In the genomic region with DNA sequence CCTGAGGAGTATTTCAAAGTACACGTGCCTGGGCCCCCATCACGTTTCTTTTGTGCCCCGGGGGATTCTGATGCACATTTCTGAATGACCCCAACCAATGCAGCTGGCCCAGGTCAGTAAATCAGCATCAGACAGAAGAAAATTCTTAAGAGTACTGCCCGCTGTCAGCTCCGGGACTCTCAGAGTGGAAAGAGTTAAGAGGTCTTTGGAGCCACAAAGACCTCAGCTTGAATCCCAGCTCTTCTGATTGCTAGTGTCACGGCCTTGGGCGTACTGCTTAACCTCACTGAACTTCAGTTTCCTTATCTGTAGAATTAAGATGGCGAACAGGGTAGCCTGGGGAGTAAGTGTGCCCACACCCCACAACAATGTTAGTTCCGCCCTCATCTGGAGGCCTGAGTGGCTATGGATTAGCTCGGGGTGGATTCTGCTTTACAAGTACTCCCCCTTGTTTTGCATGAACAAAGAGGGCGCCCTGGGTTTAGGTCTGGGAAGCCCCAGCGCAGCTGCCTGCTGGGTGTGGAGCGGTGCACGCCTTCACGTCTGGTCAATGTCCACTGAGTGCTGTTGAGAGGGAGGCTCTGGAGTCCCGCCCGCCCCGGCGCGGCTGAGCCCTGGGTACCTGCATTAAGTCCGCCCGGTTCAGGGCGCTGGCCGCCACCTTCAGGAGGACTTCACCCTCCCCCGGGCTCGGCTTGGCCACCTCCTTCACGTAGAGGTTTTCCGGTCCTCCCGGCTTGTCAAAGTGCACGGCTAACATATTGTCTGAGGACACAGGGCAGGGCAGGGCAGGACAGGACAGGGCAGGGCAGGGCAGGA, we compare ENCODE assay signal across 8 cellular contexts. TPM values are rescaled to one million over a fixed set of nuclear protein-coding genes. Genes with fewer than 3 reads are reported as not detected.
A peak's percentile ranks its signal among the peaks of the same experiment; 100 is the strongest.
DNase-seq lines count a peak whose midpoint lies in the region; ATAC-seq lines count a peak whose summit lies in the region.

No MANE protein-coding gene starts in this region.

- H3K4me3 Mint-ChIP-seq in activated CD4-positive, alpha-beta memory T cell treated with anti-CD3 and anti-CD28 coated beads, Interleukin-2, amount 10 ng/mL, durations not matched to agents 7 days and 5 days: peak overlapping the region; percentile 85

- H2BK12ac ChIP-seq in neuronal stem cell (ENCODE audit: low read length): peak overlapping the region; percentile 69

- peak overlapping the region; percentile 60 for H3K23ac ChIP-seq in neuronal stem cell (ENCODE audit: low read depth, low read length, poor library complexity)

- peak overlapping the region; percentile 99 for H3K18ac ChIP-seq in neuronal stem cell (ENCODE audit: low read length)

- peak overlapping the region; percentile 16 for H4K91ac ChIP-seq in neuronal stem cell (ENCODE audit: low read depth, low read length, poor library complexity)

- H3K4ac ChIP-seq in neuronal stem cell (ENCODE audit: low read length): no peak overlapping the region

- H3K4me1 ChIP-seq in neuronal stem cell (ENCODE audit: control insufficient read depth in 2 of 2, insufficient read depth in 1 of 2, low read depth in 1 of 2, low read length in 2 of 2): peaks cover 0 to 8% of the 10 kb centered on the region in 2 donors

- ATAC-seq in GM19025 (IDR thresholded peaks at IDR 0.05; ENCODE audit: low read depth, unreplicated experiment) (peak; percentile 76), HG03108 (IDR thresholded peaks at IDR 0.05; ENCODE audit: unreplicated experiment) (peak; percentile 68)

- peaks cover 15 to 37% of the 10 kb centered on the region in 2 donors for H3K36me3 ChIP-seq in neuronal stem cell (replicated peaks in 1 of 2; ENCODE audit: control insufficient read depth in 2 of 2, insufficient read depth in 2 of 2, low read length in 2 of 2)

- DNase-seq in Caki2 (ENCODE audit: low read depth): peak; percentile 95
- DNase-seq in NCI-H2171 (lab: John Stamatoyannopoulos, UW): peak; percentile 56
- peak; percentile 58 for DNase-seq in activated CD4-positive, alpha-beta memory T cell treated with anti-CD3 and anti-CD28 coated beads, Interleukin-2, amount 10 ng/mL, durations not matched to agents 7 days and 5 days
- DNase-seq in fibroblast of the conjunctiva (ENCODE audit: low read depth): peak; percentile 83
- DNase-seq in neuronal stem cell (ENCODE audit: low spot score): peak; percentile 78
- no peak for DNase-seq in activated CD8-positive, alpha-beta memory T cell treated with anti-CD3 and anti-CD28 coated beads for 24 hours

- H3K27ac Mint-ChIP-seq in activated CD4-positive, alpha-beta memory T cell treated with anti-CD3 and anti-CD28 coated beads, Interleukin-2, amount 10 ng/mL, durations not matched to agents 7 days and 5 days: peak overlapping the region; percentile 85

- peak overlapping the region; percentile 92 for H3K9ac ChIP-seq in neuronal stem cell (ENCODE audit: low read depth, low read length, poor library complexity)

- no peak overlapping the region for H2AK5ac ChIP-seq in neuronal stem cell (ENCODE audit: low read depth, low read length)

- H3K4me1 Mint-ChIP-seq in activated CD4-positive, alpha-beta memory T cell treated with anti-CD3 and anti-CD28 coated beads, Interleukin-2, amount 10 ng/mL, durations not matched to agents 7 days and 5 days: peaks cover 21% of the 10 kb centered on the region

- no peaks in the 10 kb centered on the region for H3K79me1 ChIP-seq in neuronal stem cell (ENCODE audit: low read depth, low read length)

- H3K4me2 ChIP-seq in neuronal stem cell (ENCODE audit: insufficient read depth, low read length, poor library complexity, severe bottlenecking): peak overlapping the region; percentile 98

- H3K9me3 Mint-ChIP-seq in activated CD4-positive, alpha-beta memory T cell treated with anti-CD3 and anti-CD28 coated beads, Interleukin-2, amount 10 ng/mL, durations not matched to agents 7 days and 5 days: no peaks in the 10 kb centered on the region

- peak overlapping the region; percentile 77 for H3K14ac ChIP-seq in neuronal stem cell (ENCODE audit: low read length)

- H2BK15ac ChIP-seq in neuronal stem cell (ENCODE audit: low read length): peak overlapping the region; percentile 84

- H2BK5ac ChIP-seq in neuronal stem cell (ENCODE audit: low read length): peak overlapping the region; percentile 94

- peak overlapping the region; percentile 94 for H2AFZ ChIP-seq in neuronal stem cell (ENCODE audit: low read length)

- no CpG with 5 or more reads among the region's 30 CpGs for WGBS in neuronal stem cell (ENCODE audit: extremely low coverage in 2 of 2, insufficient read length in 2 of 2, insufficient replicate concordance in 1 of 2), 2 donors

- POLR2A ChIA-PET in activated CD4-positive, alpha-beta memory T cell treated with anti-CD3 and anti-CD28 coated beads, Interleukin-2, amount 10 ng/mL, durations not matched to agents 7 days and 5 days (lab: Charles Lee): interaction anchor here (1.0 to 4.1 kb wide), 6 partner anchors 7 to 275 kb away, joined by 3 to 45 read pairs (median 6); a partner anchor contains a TSS

- peak overlapping the region; percentile 87 for H4K8ac ChIP-seq in neuronal stem cell (ENCODE audit: low read depth, low read length)

- peak overlapping the region; percentile 98 for H3K27ac ChIP-seq in neuronal stem cell (replicated peaks; ENCODE audit: low read length)

- no peaks in the 10 kb centered on the region for H3K9me3 ChIP-seq in neuronal stem cell (replicated peaks in 1 of 2; ENCODE audit: control insufficient read depth in 2 of 2, insufficient read depth in 1 of 2, low read depth in 1 of 2, low read length in 2 of 2)

- H3K27me3 ChIP-seq in neuronal stem cell (ENCODE audit: control insufficient read depth in 3 of 3, insufficient read depth in 3 of 3, low read depth in 1 of 3, low read length in 3 of 3): no peaks in the 10 kb centered on the region

- peak overlapping the region; percentile 63 to 92 for H3K4me3 ChIP-seq in neuronal stem cell (ENCODE audit: low read length in 2 of 2)

- H3K36me3 Mint-ChIP-seq in activated CD4-positive, alpha-beta memory T cell treated with anti-CD3 and anti-CD28 coated beads, Interleukin-2, amount 10 ng/mL, durations not matched to agents 7 days and 5 days (ENCODE audit: low read depth): peaks cover 10% of the 10 kb centered on the region

- H3K27me3 Mint-ChIP-seq in activated CD4-positive, alpha-beta memory T cell treated with anti-CD3 and anti-CD28 coated beads, Interleukin-2, amount 10 ng/mL, durations not matched to agents 7 days and 5 days: no peaks in the 10 kb centered on the region

- in situ Hi-C loops in Caki2 (cut with HindIII; ENCODE audit: low pct_unique_long_range_greater_than_20kb, low sequenced_read_pairs): no loop called here

- CTCF ChIA-PET in activated CD4-positive, alpha-beta memory T cell treated with anti-CD3 and anti-CD28 coated beads, Interleukin-2, amount 10 ng/mL, durations not matched to agents 7 days and 5 days (lab: Charles Lee): interaction anchor here (0.6 to 3.9 kb wide), 38 partner anchors 11 to 294 kb away, joined by 3 to 80 read pairs (median 5); a partner anchor contains a TSS

- H2BK120ac ChIP-seq in neuronal stem cell (ENCODE audit: low read depth, low read length): peak overlapping the region; percentile 63

RNA-seq across cellular contexts. Expression of a gene that starts 0.9 kb away (rescaled TPM):
- total RNA-seq in Caki2 (2014; rRNA removed; shearing (Covaris generic); ENCODE audit: low replicate concordance): 168 and 185 TPM in 2 replicates
- total RNA-seq in activated CD4-positive, alpha-beta memory T cell treated with anti-CD3 and anti-CD28 coated beads, Interleukin-2, amount 10 ng/mL, durations not matched to agents 7 days and 5 days: 1 to 10 TPM; 2.7 to 2.9 TPM
- polyA plus RNA-seq in neuronal stem cell (2013, experiment 1 of 2): 14.8 TPM
- 15.7 TPM for polyA plus RNA-seq in neuronal stem cell (2013, experiment 2 of 2)

RNA-seq across cellular contexts. Expression of a gene that starts 7.7 kb away (rescaled TPM):
- total RNA-seq in Caki2 (2014; rRNA removed; shearing (Covaris generic); ENCODE audit: low replicate concordance): 239 and 275 TPM in 2 replicates
- total RNA-seq in activated CD4-positive, alpha-beta memory T cell treated with anti-CD3 and anti-CD28 coated beads, Interleukin-2, amount 10 ng/mL, durations not matched to agents 7 days and 5 days: 10 to 100 TPM; 87.4 to 88.2 TPM
- 237 TPM for polyA plus RNA-seq in neuronal stem cell (2013, experiment 1 of 2)
- polyA plus RNA-seq in neuronal stem cell (2013, experiment 2 of 2): 242 TPM

RNA-seq across cellular contexts. Expression of a gene that starts 34.2 kb away (rescaled TPM):
- total RNA-seq in Caki2 (2014; rRNA removed; shearing (Covaris generic); ENCODE audit: low replicate concordance): 8.2 and 12.5 TPM in 2 replicates
- 1 to 10 TPM; 4.8 to 5.5 TPM for total RNA-seq in activated CD4-positive, alpha-beta memory T cell treated with anti-CD3 and anti-CD28 coated beads, Interleukin-2, amount 10 ng/mL, durations not matched to agents 7 days and 5 days
- 40.0 TPM for polyA plus RNA-seq in neuronal stem cell (2013, experiment 1 of 2)
- polyA plus RNA-seq in neuronal stem cell (2013, experiment 2 of 2): 38.5 TPM

RNA-seq across cellular contexts. Expression of a gene that starts 36.6 kb away (rescaled TPM):
- total RNA-seq in Caki2 (2014; rRNA removed; shearing (Covaris generic); ENCODE audit: low replicate concordance): 10.0 and 10.6 TPM in 2 replicates
- total RNA-seq in activated CD4-positive, alpha-beta memory T cell treated with anti-CD3 and anti-CD28 coated beads, Interleukin-2, amount 10 ng/mL, durations not matched to agents 7 days and 5 days: 10 to 100 TPM; 18.5 to 19.1 TPM
- 11.0 TPM for polyA plus RNA-seq in neuronal stem cell (2013, experiment 1 of 2)
- 10.8 TPM for polyA plus RNA-seq in neuronal stem cell (2013, experiment 2 of 2)

RNA-seq across cellular contexts. Expression of a gene that starts 39.4 kb away (rescaled TPM):
- 0.57 TPM in 1 of 2 replicates, not detected in the other for total RNA-seq in Caki2 (2014; rRNA removed; shearing (Covaris generic); ENCODE audit: low replicate concordance)
- total RNA-seq in activated CD4-positive, alpha-beta memory T cell treated with anti-CD3 and anti-CD28 coated beads, Interleukin-2, amount 10 ng/mL, durations not matched to agents 7 days and 5 days: not detected
- polyA plus RNA-seq in neuronal stem cell (2013, experiment 1 of 2): 0.99 TPM
- 1.1 TPM for polyA plus RNA-seq in neuronal stem cell (2013, experiment 2 of 2)

Comparison
In these comparisons a context has a peak if more than half of its experiments do, and no peak if none do; other contexts are left out.
1. RNA of a gene that starts 0.9 kb away (total RNA-seq): 168 to 185 TPM in Caki2; 2.7 to 2.9 TPM in activated CD4-positive, alpha-beta memory T cell treated with anti-CD3 and anti-CD28 coated beads, Interleukin-2, amount 10 ng/mL, durations not matched to agents 7 days and 5 days; every median in the first group is over 10 times any median in the second.